ENCODE assay signal across 1 cellular context in the genomic region with DNA sequence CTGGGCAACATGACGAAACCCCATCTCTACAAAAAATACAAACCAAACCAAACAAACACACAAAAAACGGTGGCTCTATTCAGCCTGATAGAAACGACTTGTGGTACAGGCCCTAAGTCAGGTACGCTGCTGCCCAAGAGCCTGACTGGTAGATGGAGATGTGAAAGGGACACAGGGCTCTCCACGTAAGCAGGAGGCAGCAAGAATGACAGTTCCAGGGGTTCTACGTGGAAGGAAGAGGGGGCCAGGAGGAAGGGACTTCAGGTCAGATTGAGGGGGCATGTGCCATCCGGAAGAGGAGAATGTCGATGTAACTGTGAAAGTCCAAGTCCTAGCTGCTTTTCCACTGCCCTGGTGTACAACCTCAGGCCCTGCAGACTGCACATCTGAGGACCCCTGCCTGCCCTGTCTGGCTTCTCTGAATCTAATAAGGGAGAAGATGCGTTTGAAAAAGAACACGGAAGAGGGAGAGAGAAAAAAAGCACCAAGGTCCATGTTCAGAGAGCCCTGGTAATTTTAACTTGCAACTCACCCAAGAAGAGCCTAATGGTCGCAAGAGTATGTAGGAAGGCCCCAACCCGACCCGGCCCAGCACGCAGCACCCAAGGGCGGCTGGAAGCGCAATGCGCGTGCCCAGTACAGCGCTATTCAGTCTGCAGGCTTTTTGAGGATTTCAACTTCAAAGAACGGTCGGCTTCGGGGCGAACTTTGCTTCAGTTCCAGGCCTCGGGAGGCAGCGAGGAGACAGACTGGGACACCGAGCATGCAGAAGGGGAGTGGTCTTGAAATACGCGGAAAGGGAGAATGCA.
TF ChIP-seq lines count a peak whose summit lies in the region.

No MANE protein-coding gene starts in this region.

TF ChIP-seq in IMR-90, 13 proteins besides CTCF, POLR2A, EP300 and RAD21:
- TF ChIP-seq CHD1 (IDR thresholded peaks at IDR 0.05; ENCODE audit: low read depth, low read length) (no peak), MXI1 (IDR thresholded peaks at IDR 0.05; ENCODE audit: borderline replicate concordance, low read depth, low read length) (no peak)
